In the genomic region with DNA sequence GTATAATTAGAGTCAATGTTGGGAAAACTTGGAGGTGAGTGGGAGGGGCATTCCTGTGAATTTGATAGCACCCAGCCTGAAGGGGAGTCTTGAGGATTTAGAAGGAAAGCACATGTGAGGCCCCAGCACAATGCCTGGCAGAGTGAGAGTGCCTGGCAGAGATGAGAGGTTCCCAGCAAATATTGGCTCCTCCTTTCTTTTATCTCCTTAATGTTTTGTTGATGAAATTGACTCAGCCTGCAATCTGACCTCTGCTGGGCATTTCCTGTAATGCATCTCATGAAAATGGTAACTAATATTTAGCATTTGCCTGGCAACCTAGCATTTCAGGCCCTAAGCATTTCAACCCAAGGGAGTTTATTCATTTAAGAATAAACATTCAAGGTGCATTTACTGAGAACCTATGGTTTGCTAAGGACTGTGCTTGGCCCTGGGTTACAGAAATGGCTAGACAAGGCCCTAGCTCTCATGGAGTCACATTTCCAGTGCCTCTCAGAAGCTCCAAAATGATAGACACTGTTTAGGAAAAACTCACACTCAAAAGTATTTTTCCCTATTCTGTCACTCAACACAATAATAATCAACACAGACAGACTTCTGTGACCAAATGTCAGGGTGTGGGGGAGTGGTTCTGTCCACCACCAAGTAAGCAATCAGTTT, we compare ENCODE assay signal across 8 cellular contexts. TPM values are rescaled to one million over a fixed set of nuclear protein-coding genes. Genes with fewer than 3 reads are reported as not detected.
DNase-seq lines count a peak whose midpoint lies in the region; ATAC-seq and TF ChIP-seq lines count a peak whose summit lies in the region.

No MANE protein-coding gene starts in this region.

- ATAC-seq in activated CD8-positive, alpha-beta T cell treated with anti-CD3 and anti-CD28 coated beads for 36 hours = peak; percentile 89
- peak in 1 of 2 donors; percentile 50 for ATAC-seq in natural killer cell treated with Interleukin-12 subunit alpha and Interleukin-12 subunit beta and Interleukin-15 and Interleukin-18, amount 100 ng/mL, for 72 hours
- no peak for ATAC-seq in GM21717 (IDR thresholded peaks at IDR 0.05; ENCODE audit: unreplicated experiment)

- in situ Hi-C loops in GM23248 (cut with MboI) = no loop called here

- H3K36me3 Mint-ChIP-seq in CD14-positive monocyte = peaks cover 71 to 80% of the 10 kb centered on the region in 2 donors
- H3K36me3 Mint-ChIP-seq in activated CD8-positive, alpha-beta T cell treated with anti-CD3 and anti-CD28 coated beads for 36 hours (ENCODE audit: low read depth) = peaks cover 2% of the 10 kb centered on the region
- H3K36me3 Mint-ChIP-seq in natural killer cell treated with Interleukin-12 subunit alpha and Interleukin-12 subunit beta and Interleukin-15 and Interleukin-18, amount 100 ng/mL, for 72 hours = peaks cover 6% of the 10 kb centered on the region

- H3K4me3 ChIP-seq in GM23248 (no peak overlapping the region), esophagus squamous epithelium (no peak overlapping the region)

- peak; percentile 74 for TF ChIP-seq CTCF in CD14-positive monocyte (IDR thresholded peaks at IDR 0.05)
- peak; percentile 62 for TF ChIP-seq CTCF in activated CD8-positive, alpha-beta T cell treated with anti-CD3 and anti-CD28 coated beads for 36 hours (IDR thresholded peaks at IDR 0.05)
- TF ChIP-seq CTCF in esophagus squamous epithelium (IDR thresholded peaks at IDR 0.05) = peak; percentile 66 to 89 (median 82)

- no peaks in the 10 kb centered on the region for H3K27me3 ChIP-seq in GM23248 (replicated peaks; ENCODE audit: insufficient read depth)
- no peaks in the 10 kb centered on the region for H3K27me3 ChIP-seq in esophagus squamous epithelium

- no peaks in the 10 kb centered on the region for H3K9me3 ChIP-seq in GM23248 (ENCODE audit: low read depth)
- no peaks in the 10 kb centered on the region for H3K9me3 ChIP-seq in esophagus squamous epithelium

- CTCF ChIA-PET in activated CD8-positive, alpha-beta T cell treated with anti-CD3 and anti-CD28 coated beads for 36 hours (lab: Charles Lee) = interaction anchor here (0.6 to 3.0 kb wide), 32 partner anchors 9 to 237 kb away, joined by 3 to 27 read pairs (median 6); a partner anchor contains a TSS

- H3K27ac Mint-ChIP-seq in CD14-positive monocyte = peak overlapping the region in 2 of 7 donors; percentile 3 to 82
- H3K27ac Mint-ChIP-seq in activated CD8-positive, alpha-beta T cell treated with anti-CD3 and anti-CD28 coated beads for 36 hours = no peak overlapping the region
- H3K27ac Mint-ChIP-seq in natural killer cell treated with Interleukin-12 subunit alpha and Interleukin-12 subunit beta and Interleukin-15 and Interleukin-18, amount 100 ng/mL, for 72 hours = no peak overlapping the region

- H3K4me3 Mint-ChIP-seq in CD14-positive monocyte = no peak overlapping the region
- H3K4me3 Mint-ChIP-seq in activated CD8-positive, alpha-beta T cell treated with anti-CD3 and anti-CD28 coated beads for 36 hours = no peak overlapping the region
- no peak overlapping the region for H3K4me3 Mint-ChIP-seq in natural killer cell treated with Interleukin-12 subunit alpha and Interleukin-12 subunit beta and Interleukin-15 and Interleukin-18, amount 100 ng/mL, for 72 hours

- H3K9me3 Mint-ChIP-seq in CD14-positive monocyte = peaks cover 0 to 1% (median 0%) of the 10 kb centered on the region in 7 donors
- H3K9me3 Mint-ChIP-seq in activated CD8-positive, alpha-beta T cell treated with anti-CD3 and anti-CD28 coated beads for 36 hours = no peaks in the 10 kb centered on the region
- no peaks in the 10 kb centered on the region for H3K9me3 Mint-ChIP-seq in natural killer cell treated with Interleukin-12 subunit alpha and Interleukin-12 subunit beta and Interleukin-15 and Interleukin-18, amount 100 ng/mL, for 72 hours

- 0 out of 2 replicates have a peak, but pooled peaks cover 5% of the 10 kb centered on the region for H3F3A ChIP-seq in GM23248 (ENCODE audit: insufficient read depth)

- POLR2A ChIA-PET in activated CD8-positive, alpha-beta T cell treated with anti-CD3 and anti-CD28 coated beads for 36 hours (lab: Charles Lee) = interaction anchor here (1.6 kb wide), 1 partner anchor 11 kb away, joined by 9 read pairs; no protein-coding TSS in a partner anchor

- H3K27me3 Mint-ChIP-seq in CD14-positive monocyte (ENCODE audit: low read depth in 3 of 3) = peaks cover 0 to 1% (median 0%) of the 10 kb centered on the region in 3 donors
- no peaks in the 10 kb centered on the region for H3K27me3 Mint-ChIP-seq in activated CD8-positive, alpha-beta T cell treated with anti-CD3 and anti-CD28 coated beads for 36 hours
- H3K27me3 Mint-ChIP-seq in natural killer cell treated with Interleukin-12 subunit alpha and Interleukin-12 subunit beta and Interleukin-15 and Interleukin-18, amount 100 ng/mL, for 72 hours = no peaks in the 10 kb centered on the region

- H3K9ac ChIP-seq in GM23248 = peak overlapping the region; percentile 26; the same call in 1 of the 2 replicates

- no peak for TF ChIP-seq POLR2A in esophagus squamous epithelium (IDR thresholded peaks at IDR 0.05)

- no peak for DNase-seq in CD14-positive monocyte (ENCODE audit: low spot score)
- peak; percentile 80 for DNase-seq in GM23248
- DNase-seq in NCI-H345 (lab: John Stamatoyannopoulos, UW) = peak; percentile 10
- peak; percentile 67 for DNase-seq in activated CD8-positive, alpha-beta T cell treated with anti-CD3 and anti-CD28 coated beads for 36 hours
- no peak for DNase-seq in esophagus squamous epithelium (lab: John Stamatoyannopoulos, UW)
- DNase-seq in natural killer cell treated with Interleukin-12 subunit alpha and Interleukin-12 subunit beta and Interleukin-15 and Interleukin-18, amount 100 ng/mL, for 72 hours (ENCODE audit: low spot score) = peak; percentile 64
- peak; percentile 56 for DNase-seq in ureter (ENCODE audit: low spot score)

- H2AFZ ChIP-seq in GM23248 = no peak overlapping the region

- H3K79me2 ChIP-seq in GM23248 (ENCODE audit: insufficient read depth) = no peaks in the 10 kb centered on the region

- H3K4me1 ChIP-seq in GM23248 (ENCODE audit: insufficient read depth) = peaks cover 3% of the 10 kb centered on the region; the same call in 1 of the 2 replicates
- peaks cover 0 to 13% (median 5%) of the 10 kb centered on the region in 3 donors for H3K4me1 ChIP-seq in esophagus squamous epithelium

- H3K27ac ChIP-seq in GM23248 (no peak overlapping the region), esophagus squamous epithelium (no peak overlapping the region)

- H3K36me3 ChIP-seq in GM23248 (ENCODE audit: low read depth) = peaks cover 13% of the 10 kb centered on the region; the same call in 1 of the 2 replicates
- peaks cover 2 to 44% (median 9%) of the 10 kb centered on the region in 3 donors for H3K36me3 ChIP-seq in esophagus squamous epithelium

- H4K20me1 ChIP-seq in GM23248 (ENCODE audit: insufficient read depth) = no peaks in the 10 kb centered on the region

- intact Hi-C loops in CD14-positive monocyte (cut with micrococcal nuclease) = loop anchor here (1.0 to 5.0 kb wide), 5 partner anchors 92 to 227 kb away; a partner anchor contains a TSS
- intact Hi-C loops in activated CD8-positive, alpha-beta T cell treated with anti-CD3 and anti-CD28 coated beads for 36 hours (cut with micrococcal nuclease) = loop anchor here (5.0 to 10.0 kb wide), 3 partner anchors 92 to 230 kb away; a partner anchor contains a TSS
- intact Hi-C loops in esophagus squamous epithelium (cut with DNase I) = loop anchor here (5.0 kb wide), 1 partner anchor 92 kb away; no protein-coding TSS in a partner anchor

- H3K9me2 ChIP-seq in GM23248 (ENCODE audit: insufficient read depth) = no peaks in the 10 kb centered on the region

- H3K4me2 ChIP-seq in GM23248 (ENCODE audit: unreplicated experiment) = no peak overlapping the region

- H3K4me1 Mint-ChIP-seq in CD14-positive monocyte = peaks cover 11% of the 10 kb centered on the region
- no peaks in the 10 kb centered on the region for H3K4me1 Mint-ChIP-seq in activated CD8-positive, alpha-beta T cell treated with anti-CD3 and anti-CD28 coated beads for 36 hours (ENCODE audit: low read depth)
- H3K4me1 Mint-ChIP-seq in natural killer cell treated with Interleukin-12 subunit alpha and Interleukin-12 subunit beta and Interleukin-15 and Interleukin-18, amount 100 ng/mL, for 72 hours (ENCODE audit: low read depth in 2 of 2) = peaks cover 7 to 11% of the 10 kb centered on the region in 2 donors

RNA-seq across cellular contexts. Expression of a gene that starts 19.0 kb away (rescaled TPM):
- 100 to 1,000 TPM; 112 to 125 TPM for polyA plus RNA-seq in CD14-positive monocyte
- 108 and 110 TPM in 2 replicates for total RNA-seq in GM23248 (2014; rRNA removed; shearing (Covaris generic))
- 119 and 126 TPM in 2 replicates for polyA plus RNA-seq in GM23248 (2016; fragmentation: Nextera tagmentation; extraction: Ambion mirVana)
- total RNA-seq in activated CD8-positive, alpha-beta T cell treated with anti-CD3 and anti-CD28 coated beads for 36 hours = 10 to 100 TPM; 53.9 to 58.8 TPM
- 100 to 1,000 TPM in 1 of 4 donors, 10 to 100 TPM in 3; 52.6 to 104 (median 83.0) TPM for total RNA-seq in esophagus squamous epithelium
- total RNA-seq in natural killer cell treated with Interleukin-12 subunit alpha and Interleukin-12 subunit beta and Interleukin-15 and Interleukin-18, amount 100 ng/mL, for 72 hours = 10 to 100 TPM; 30.6 to 41.7 TPM
- 42.2 TPM for total RNA-seq in ureter

Comparison
In these comparisons a context has a peak if more than half of its experiments do, and no peak if none do; other contexts are left out.
1. DNase-seq: peak in GM23248 (single experiment), NCI-H345 (single experiment), activated CD8-positive, alpha-beta T cell treated with anti-CD3 and anti-CD28 coated beads for 36 hours (single experiment), natural killer cell treated with Interleukin-12 subunit alpha and Interleukin-12 subunit beta and Interleukin-15 and Interleukin-18, amount 100 ng/mL, for 72 hours (single experiment) and ureter (single experiment); none in CD14-positive monocyte (single experiment) and esophagus squamous epithelium (single experiment).
2. Peak in every context shown above with its lines, with median percentiles within 50 percentile points of each other: CTCF ChIP-seq.